8 cellular contexts compared by ENCODE assay signal in genomic region chr20:63775096-63775978, GRCh38. TPM values are rescaled to one million over a fixed set of nuclear protein-coding genes. Genes with fewer than 3 reads are reported as not detected.
A peak's percentile ranks its signal among the peaks of the same experiment; 100 is the strongest.
DNase-seq lines count a peak whose midpoint lies in the region; ATAC-seq and TF ChIP-seq lines count a peak whose summit lies in the region.

No MANE protein-coding gene starts in this region.

- H3K9ac ChIP-seq in neural cell (ENCODE audit: low read length), result peak overlapping the region; percentile 63

- TF ChIP-seq CTCF in neural cell (IDR thresholded peaks at IDR 0.05; ENCODE audit: poor library complexity, severe bottlenecking), result peak; percentile 91

- peak overlapping the region; percentile 57 for H3K4me3 ChIP-seq in neural cell (ENCODE audit: low read length)

- H3K27me3 ChIP-seq in neural cell (ENCODE audit: insufficient read depth, low read depth, low read length), result no peaks in the 10 kb centered on the region

- peaks cover 20% of the 10 kb centered on the region for H3K79me2 ChIP-seq in neural cell (replicated peaks; ENCODE audit: insufficient read depth, low read length)

- no peak for TF ChIP-seq POLR2A in erythroblast (IDR thresholded peaks at IDR 0.05; ENCODE audit: low read length)

- ATAC-seq in HG02970 (IDR thresholded peaks at IDR 0.05; ENCODE audit: low FRiP score, unreplicated experiment), result no peak
- no peak for ATAC-seq in HG03135 (IDR thresholded peaks at IDR 0.05; ENCODE audit: unreplicated experiment)

- H3K9me3 ChIP-seq in neural cell (ENCODE audit: low read length), result no peaks in the 10 kb centered on the region

- no peak overlapping the region for H2AFZ ChIP-seq in neural cell (ENCODE audit: low read depth, low read length)

- H4K20me1 ChIP-seq in neural cell (ENCODE audit: insufficient read depth), result no peaks in the 10 kb centered on the region

- H3K27ac ChIP-seq in neural cell (ENCODE audit: low read length), result peak overlapping the region; percentile 59

- peak; percentile 46 for DNase-seq in EH (ENCODE audit: low read depth)
- peak; percentile 86 for DNase-seq in SK-N-DZ (ENCODE audit: low spot score)
- DNase-seq in erythroblast (lab: John Stamatoyannopoulos, UW), result peak; percentile 32 to 54
- no peak for DNase-seq in CD1c-positive myeloid dendritic cell (ENCODE audit: extremely low spot score)
- no peak for DNase-seq in SHP77 treated with DMSO at 0.1 percent for 48 hours (lab: John Stamatoyannopoulos, UW)

- H3K9me2 ChIP-seq in neural cell (ENCODE audit: insufficient read depth, low read length), result no peaks in the 10 kb centered on the region

- H3F3A ChIP-seq in neural cell (ENCODE audit: insufficient read depth, low read length, poor library complexity, severe bottlenecking), result no peaks in the 10 kb centered on the region

- TF ChIP-seq RAD21 in neural cell (conservative IDR thresholded peaks at IDR 0.05), result peak; percentile 82

- no peak for TF ChIP-seq EP300 in neural cell (conservative IDR thresholded peaks at IDR 0.05; ENCODE audit: poor library complexity, severe bottlenecking)

- H3K36me3 ChIP-seq in neural cell (ENCODE audit: insufficient read depth, low read length), result no peaks in the 10 kb centered on the region

- H3K4me2 ChIP-seq in neural cell (ENCODE audit: low read length), result peak overlapping the region; percentile 68

TF ChIP-seq in neural cell, 6 proteins besides CTCF, POLR2A, EP300 and RAD21:
- no peak for TF ChIP-seq EZH2 (IDR thresholded peaks at IDR 0.05; ENCODE audit: borderline replicate concordance, insufficient read depth, low read length, poor library complexity, severe bottlenecking)
- peak; percentile 82 for TF ChIP-seq SMC3 (conservative IDR thresholded peaks at IDR 0.05; ENCODE audit: poor library complexity)
- peak; percentile 31 for TF ChIP-seq POLR2AphosphoS5 (IDR thresholded peaks at IDR 0.05)
- TF ChIP-seq TAF1 (IDR thresholded peaks at IDR 0.05; ENCODE audit: low read depth), result no peak
- peak; percentile 32 for TF ChIP-seq MXI1 (conservative IDR thresholded peaks at IDR 0.05; ENCODE audit: poor library complexity, severe bottlenecking)
- no peak for TF ChIP-seq REST (IDR thresholded peaks at IDR 0.05; ENCODE audit: borderline replicate concordance)

RNA-seq across cellular contexts. Expression of gene SLC2A4RG, which starts 35.8 kb away (rescaled TPM):
- 50.4 and 67.1 TPM in 2 replicates for polyA plus RNA-seq in SK-N-DZ (2014; cell fraction: cytosol; rRNA removed)
- 316 and 353 TPM in 2 replicates for polyA plus RNA-seq in SK-N-DZ (2014; cell fraction: nucleus; rRNA removed)
- polyA plus RNA-seq in neural cell, result 52.1 and 61.8 TPM in 2 replicates
- 15.3 and 19.4 TPM in 2 replicates for polyA minus RNA-seq in neural cell

RNA-seq across cellular contexts. Expression of gene LIME1, which starts 38.9 kb away (rescaled TPM):
- polyA plus RNA-seq in SK-N-DZ (2014; cell fraction: cytosol; rRNA removed), result 22.8 and 33.6 TPM in 2 replicates
- 394 and 517 TPM in 2 replicates for polyA plus RNA-seq in SK-N-DZ (2014; cell fraction: nucleus; rRNA removed)
- polyA plus RNA-seq in neural cell, result 65.2 and 83.6 TPM in 2 replicates
- polyA minus RNA-seq in neural cell, result 9.1 and 11.4 TPM in 2 replicates

RNA-seq across cellular contexts. Expression of gene ZBTB46, which starts 55.7 kb away (rescaled TPM):
- 1.1 and 1.3 TPM in 2 replicates for polyA plus RNA-seq in SK-N-DZ (2014; cell fraction: cytosol; rRNA removed)
- 1.3 and 1.6 TPM in 2 replicates for polyA plus RNA-seq in SK-N-DZ (2014; cell fraction: nucleus; rRNA removed)
- polyA plus RNA-seq in neural cell, result 15.0 and 21.0 TPM in 2 replicates
- 43.5 and 48.2 TPM in 2 replicates for polyA minus RNA-seq in neural cell

Comparison
In these comparisons a context has a peak if more than half of its experiments do, and no peak if none do; other contexts are left out.
1. DNase-seq: peak in EH (single experiment), SK-N-DZ (single experiment) and erythroblast (2 of 2); none in CD1c-positive myeloid dendritic cell (single experiment) and SHP77 treated with DMSO at 0.1 percent for 48 hours (single experiment).